Comparison of ENCODE assay signal across 1 cellular context in the genomic region with DNA sequence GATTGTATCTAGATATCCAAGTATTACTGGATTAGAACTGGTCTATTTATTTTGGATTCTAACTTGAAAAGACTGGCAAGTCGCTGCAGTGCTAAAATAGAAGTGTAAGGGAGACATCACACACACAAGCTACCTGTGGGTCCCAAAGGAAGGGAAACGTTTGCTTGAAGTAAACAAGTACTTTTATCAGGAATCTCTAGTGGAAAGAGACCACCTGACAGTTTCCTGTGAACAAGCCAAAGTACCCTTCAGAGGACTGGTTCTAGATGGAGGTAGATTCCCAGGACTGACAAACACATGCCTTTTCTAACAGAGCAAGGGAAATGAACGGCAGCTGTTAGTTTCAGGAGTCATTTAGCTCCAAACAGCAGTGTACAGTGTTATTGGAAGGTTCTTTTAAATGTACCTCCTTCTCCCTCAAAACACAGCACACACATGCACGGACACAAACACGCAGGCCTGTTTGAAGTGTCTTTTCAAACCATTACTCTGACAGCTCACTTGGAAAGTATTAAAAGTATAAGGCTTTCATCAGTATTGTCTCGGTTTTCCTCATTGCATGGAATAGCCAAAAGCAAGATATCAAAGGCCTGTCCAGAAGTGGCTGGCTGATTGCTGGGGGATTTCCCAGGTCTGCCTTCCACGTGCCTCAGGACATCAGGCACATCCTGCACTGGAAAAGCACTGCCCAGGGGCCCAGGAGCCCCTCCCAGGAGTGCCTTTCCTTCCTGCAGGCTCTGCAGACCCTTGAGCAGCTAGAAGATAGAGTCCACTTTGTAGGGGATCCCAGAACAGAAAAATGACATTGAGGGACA.
TF ChIP-seq lines count a peak whose summit lies in the region.

No MANE protein-coding gene starts in this region.

TF ChIP-seq in endothelial cell of umbilical vein, 7 proteins besides CTCF, POLR2A, EP300 and RAD21 (continued from another document):
- TF ChIP-seq, protein P1, sequence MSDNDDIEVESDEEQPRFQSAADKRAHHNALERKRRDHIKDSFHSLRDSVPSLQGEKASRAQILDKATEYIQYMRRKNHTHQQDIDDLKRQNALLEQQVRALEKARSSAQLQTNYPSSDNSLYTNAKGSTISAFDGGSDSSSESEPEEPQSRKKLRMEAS (IDR thresholded peaks at IDR 0.05; ENCODE audit: insufficient read depth, insufficient read length) = no peak
- TF ChIP-seq EZH2 (IDR thresholded peaks at IDR 0.05; ENCODE audit: borderline replicate concordance, low read depth, low read length, severe bottlenecking) = no peak
TF ChIP-seq in endothelial cell of umbilical vein: peak in this region for 0.
